Comparison of ENCODE assay signal across 16 cellular contexts in the genomic region with DNA sequence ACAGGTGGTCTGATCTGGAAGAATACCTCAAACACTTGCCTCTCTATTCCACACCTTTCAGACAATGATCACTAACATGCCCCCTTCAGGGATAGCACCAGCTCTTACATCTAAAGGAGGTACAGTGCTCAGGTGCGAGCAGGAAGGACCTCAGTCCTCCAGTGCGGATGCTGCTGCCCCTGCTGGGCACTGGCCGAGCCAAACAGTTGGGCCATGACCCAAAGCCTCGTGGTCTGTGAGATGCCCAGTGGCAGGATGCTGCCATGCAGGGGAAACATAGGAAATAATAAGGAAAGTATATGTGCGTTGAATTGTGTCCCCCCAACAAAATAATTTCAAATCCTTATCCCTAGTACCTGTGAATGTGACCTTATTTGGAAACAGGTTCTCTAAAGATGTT.
DNase-seq lines count a peak whose midpoint lies in the region; ATAC-seq, FAIRE-seq and TF ChIP-seq lines count a peak whose summit lies in the region.
"Had no signal": no experiment of that assay in that cellular context is flagged by ENCODE, and none has a peak within 500 bp of the region (broad histone marks: within the 10 kb centered on the region; RNA-seq: fewer than 3 reads in every experiment).

No MANE protein-coding gene starts in this region.

- no peak overlapping the region for H3K14ac ChIP-seq in mesenchymal stem cell (ENCODE audit: low read length in 2 of 2)

- no peak overlapping the region for H3K27ac ChIP-seq in right lobe of liver
- no peak overlapping the region for H3K27ac ChIP-seq in HepG2 (ENCODE audit: extremely low read length, insufficient read depth, low read length)
- H3K27ac ChIP-seq in spleen, result no peak overlapping the region
- H3K27ac ChIP-seq in mesenchymal stem cell (ENCODE audit: low read length, poor library complexity, severe bottlenecking), result no peak overlapping the region
- H3K27ac ChIP-seq: A549, C4-2B had no signal

- CTCF ChIA-PET in HepG2 (lab: Yijun Ruan, JAX; ENCODE audit: low intra/inter-chr PET ratio, low total read pairs), result no interaction called here

- TF ChIP-seq CTCF in right lobe of liver (IDR thresholded peaks at IDR 0.05), result no peak
- no peak for TF ChIP-seq CTCF in HepG2 (CRISPR knock-in tag; IDR thresholded peaks at IDR 0.05)
- TF ChIP-seq CTCF in spleen (IDR thresholded peaks at IDR 0.05 in 8 of 11, conservative IDR thresholded peaks at IDR 0.05 in 3 of 11), result no peak

- H2AFZ ChIP-seq in HepG2 (ENCODE audit: low read length), result no peak overlapping the region
- H2AFZ ChIP-seq in mesenchymal stem cell (ENCODE audit: low read depth, low read length), result no peak overlapping the region
- H2AFZ ChIP-seq: GM23338 had no signal

- H3K4me1 ChIP-seq in right lobe of liver (no peaks in the 10 kb centered on the region), HepG2 (ENCODE audit: insufficient read depth, low read length) (no peaks in the 10 kb centered on the region), spleen (peaks cover 0 to 8% (median under 1%) of the 10 kb centered on the region in 6 donors), mesenchymal stem cell (ENCODE audit: control insufficient read depth, insufficient read depth, low read depth, low read length) (no peaks in the 10 kb centered on the region)
- H3K4me1 ChIP-seq: A549, BE2C, Caco-2 had no signal

- peak in 2 of 3 donors; percentile 4 to 26 for DNase-seq in right lobe of liver
- no peak for DNase-seq in HepG2 (ENCODE audit: low spot score)
- DNase-seq in left lobe of liver (ENCODE audit: low spot score), result peak; percentile 18
- DNase-seq in spleen, result peak; percentile 39
- DNase-seq in mesenchymal stem cell, result no peak
- no peak for DNase-seq in NOMO-1 treated with dmso at 0.1 percent for 144 hours (lab: John Stamatoyannopoulos, UW; ENCODE audit: unreplicated experiment)
- DNase-seq: BE2C, DND-41, GDM1, H9 had no signal

- no peaks in the 10 kb centered on the region for H4K20me1 ChIP-seq in HepG2 (ENCODE audit: insufficient read depth, low read length)

- no peak for FAIRE-seq in HepG2 (lab: Jason Lieb, UNC)
- FAIRE-seq: A549, GM12892 had no signal

- no peak overlapping the region for H3K4me2 ChIP-seq in HepG2 (ENCODE audit: low read depth, low read length)
- no peak overlapping the region for H3K4me2 ChIP-seq in mesenchymal stem cell (ENCODE audit: low read length, poor library complexity, severe bottlenecking)
- H3K4me2 ChIP-seq: A549, GM23338 had no signal

- TF ChIP-seq POLR2A in right lobe of liver (IDR thresholded peaks at IDR 0.05) (no peak), HepG2 (IDR thresholded peaks at IDR 0.05; ENCODE audit: insufficient read depth in 1 of 2, low read depth in 2 of 2, low read length in 2 of 2) (no peak), spleen (IDR thresholded peaks at IDR 0.05) (no peak)

- H3K79me2 ChIP-seq in HepG2 (ENCODE audit: insufficient read depth, low read length), result no peaks in the 10 kb centered on the region

- in situ Hi-C loops in HepG2 (cut with HindIII; ENCODE audit: extremely low pct_ligation_motif_present, low pct_unique_long_range_greater_than_20kb), result no loop called here

- H4K91ac ChIP-seq in mesenchymal stem cell (ENCODE audit: low read length), result no peak overlapping the region

- H3K4me3 ChIP-seq in right lobe of liver (no peak overlapping the region), HepG2 (replicated peaks in 1 of 3; ENCODE audit: insufficient read depth in 1 of 3, low read depth in 2 of 3, low read length in 3 of 3) (no peak overlapping the region), spleen (no peak overlapping the region), mesenchymal stem cell (ENCODE audit: insufficient read depth in 1 of 2, low read depth in 1 of 2, low read length in 2 of 2) (no peak overlapping the region)
- H3K4me3 ChIP-seq: A549, GM23338 had no signal

- intact Hi-C loops in right lobe of liver (cut with DNase I), result no loop called here
- intact Hi-C loops in HepG2 (cut with micrococcal nuclease; ENCODE audit: unreplicated experiment), result no loop called here
- intact Hi-C loops in spleen (cut with DNase I; ENCODE audit: low total_unique reads), result no loop called here

- no peak overlapping the region for H3K4ac ChIP-seq in mesenchymal stem cell (ENCODE audit: low read depth in 1 of 2, low read length in 2 of 2)

- no peak overlapping the region for H3K18ac ChIP-seq in mesenchymal stem cell (ENCODE audit: low read depth in 1 of 2, low read length in 2 of 2)

- no peaks in the 10 kb centered on the region for H3K36me3 ChIP-seq in right lobe of liver
- no peaks in the 10 kb centered on the region for H3K36me3 ChIP-seq in HepG2 (replicated peaks in 1 of 2; ENCODE audit: control insufficient read depth in 1 of 2, insufficient read depth in 2 of 2, low read length in 2 of 2)
- H3K36me3 ChIP-seq in spleen, result no peaks in the 10 kb centered on the region
- H3K36me3 ChIP-seq in mesenchymal stem cell (ENCODE audit: control insufficient read depth in 1 of 2, insufficient read depth in 2 of 2, low read depth in 1 of 2, low read length in 2 of 2), result no peaks in the 10 kb centered on the region
- H3K36me3 ChIP-seq: BE2C had no signal

- H2BK15ac ChIP-seq in mesenchymal stem cell (ENCODE audit: low read depth, poor library complexity, severe bottlenecking), result no peak overlapping the region

- H3K79me1 ChIP-seq in mesenchymal stem cell (replicated peaks; ENCODE audit: low read length, poor library complexity, severe bottlenecking), result no peaks in the 10 kb centered on the region

- TF ChIP-seq EP300 in HepG2 (IDR thresholded peaks at IDR 0.05; ENCODE audit: low read depth in 2 of 2, low read length in 2 of 2) (no peak), HepG2 (CRISPR knock-in tag; IDR thresholded peaks at IDR 0.05; ENCODE audit: borderline replicate concordance) (no peak)

- no TSS peak for BruUV-seq in HepG2 (replicated peaks; lab: Mats Ljungman, UMichigan)

- H2BK12ac ChIP-seq in mesenchymal stem cell (ENCODE audit: low read length in 2 of 2), result no peak overlapping the region

- WGBS in right lobe of liver (ENCODE audit: insufficient coverage, low coverage, low lambda C conversion rate, missing lambda C conversion rate), result 47% methylated on average over 5 of the region's 5 CpGs
- WGBS in HepG2 (ENCODE audit: low lambda C conversion rate), result 0% methylated on average over 5 of the region's 5 CpGs
- 80 to 91% (median 88%) methylated on average over 5 of the region's 5 CpGs for WGBS in spleen, 5 donors
- WGBS in mesenchymal stem cell, result 74% methylated on average over 3 of the region's 5 CpGs

- no peak overlapping the region for H4K8ac ChIP-seq in mesenchymal stem cell (ENCODE audit: low read length)

- H3K9ac ChIP-seq in HepG2 (ENCODE audit: insufficient read depth, low read depth, low read length), result no peak overlapping the region
- no peak overlapping the region for H3K9ac ChIP-seq in mesenchymal stem cell (ENCODE audit: low read length)

- H2BK120ac ChIP-seq in mesenchymal stem cell (ENCODE audit: low read depth, low read length), result no peak overlapping the region

- H2BK5ac ChIP-seq in mesenchymal stem cell (ENCODE audit: low read depth, low read length, poor library complexity, severe bottlenecking), result no peak overlapping the region

- H3K9me3 ChIP-seq in right lobe of liver, result no peaks in the 10 kb centered on the region
- no peaks in the 10 kb centered on the region for H3K9me3 ChIP-seq in HepG2 (ENCODE audit: low read length)
- H3K9me3 ChIP-seq in spleen, result peaks cover 0 to 25% (median 11%) of the 10 kb centered on the region in 8 donors
- H3K9me3 ChIP-seq in mesenchymal stem cell (ENCODE audit: control insufficient read depth, low read length), result no peaks in the 10 kb centered on the region
- H3K9me3 ChIP-seq: BE2C, Caco-2 had no signal

- no peak overlapping the region for H3K23ac ChIP-seq in mesenchymal stem cell (ENCODE audit: low read length in 2 of 2)

- no peak for TF ChIP-seq RAD21 in HepG2 (CRISPR knock-in tag; IDR thresholded peaks at IDR 0.05)

- no peaks in the 10 kb centered on the region for H3K27me3 ChIP-seq in right lobe of liver
- peaks cover 21 to 54% of the 10 kb centered on the region in 2 experiments; a peak in 4 of 5 replicates for H3K27me3 ChIP-seq in HepG2 (ENCODE audit: control insufficient read depth in 1 of 2, insufficient read depth in 2 of 2, low read length in 2 of 2)
- H3K27me3 ChIP-seq in spleen (replicated peaks in 1 of 7), result peaks cover 0 to 31% (median 0%) of the 10 kb centered on the region in 7 donors
- peaks cover 0 to 26% of the 10 kb centered on the region in 2 experiments for H3K27me3 ChIP-seq in mesenchymal stem cell (ENCODE audit: control insufficient read depth in 1 of 2, insufficient read depth in 1 of 2, low read length in 2 of 2)

- ATAC-seq in right lobe of liver (no peak), HepG2 (no peak), left lobe of liver (no peak), HG03439 (IDR thresholded peaks at IDR 0.05; ENCODE audit: unreplicated experiment) (no peak)
- ATAC-seq: GM23338 had no signal

- H2AK5ac ChIP-seq in mesenchymal stem cell (ENCODE audit: low read length, severe bottlenecking), result no peak overlapping the region

- POLR2A ChIA-PET in HepG2 (lab: Yijun Ruan, JAX), result no interaction called here

TF ChIP-seq in HepG2, 621 proteins besides CTCF, POLR2A, EP300 and RAD21 (continues in another document):
- TF ChIP-seq ZNF382 (CRISPR knock-in tag; IDR thresholded peaks at IDR 0.05; ENCODE audit: borderline replicate concordance), result no peak
- TF ChIP-seq MXD4 (CRISPR knock-in tag; IDR thresholded peaks at IDR 0.05), result no peak
- no peak for TF ChIP-seq ZNF383 (CRISPR knock-in tag; IDR thresholded peaks at IDR 0.05; ENCODE audit: borderline replicate concordance)
- TF ChIP-seq FOXJ3 (CRISPR knock-in tag; IDR thresholded peaks at IDR 0.05; ENCODE audit: borderline replicate concordance), result no peak
- no peak for TF ChIP-seq KLF12 (CRISPR knock-in tag; IDR thresholded peaks at IDR 0.05; ENCODE audit: borderline replicate concordance)
- no peak for TF ChIP-seq ARNTL (CRISPR knock-in tag; IDR thresholded peaks at IDR 0.05)
- TF ChIP-seq ZFYVE20 (CRISPR knock-in tag; IDR thresholded peaks at IDR 0.05; ENCODE audit: borderline replicate concordance, low read depth), result no peak
- TF ChIP-seq ZNF124 (CRISPR knock-in tag; IDR thresholded peaks at IDR 0.05), result no peak
- TF ChIP-seq GTF2F1 (IDR thresholded peaks at IDR 0.05; ENCODE audit: low read length), result no peak
- TF ChIP-seq POLR2G (IDR thresholded peaks at IDR 0.05; ENCODE audit: low read depth, low read length), result no peak
- TF ChIP-seq, protein P1, sequence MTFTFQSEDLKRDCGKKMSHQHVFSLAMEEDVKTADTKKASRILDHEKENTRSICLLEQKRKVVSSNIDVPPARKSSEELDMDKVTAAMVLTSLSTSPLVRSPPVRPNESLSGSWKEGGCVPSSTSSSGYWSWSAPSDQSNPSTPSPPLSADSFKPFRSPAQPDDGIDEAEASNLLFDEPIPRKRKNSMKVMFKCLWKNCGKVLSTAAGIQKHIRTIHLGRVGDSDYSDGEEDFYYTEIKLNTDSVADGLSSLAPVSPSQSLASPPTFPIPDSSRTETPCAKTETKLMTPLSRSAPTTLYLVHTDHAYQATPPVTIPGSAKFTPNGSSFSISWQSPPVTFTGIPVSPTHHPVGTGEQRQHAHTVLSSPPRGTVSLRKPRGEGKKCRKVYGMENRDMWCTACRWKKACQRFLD (CRISPR knock-in tag; IDR thresholded peaks at IDR 0.05; ENCODE audit: borderline replicate concordance), result no peak
- no peak for TF ChIP-seq KLF16 (CRISPR knock-in tag; IDR thresholded peaks at IDR 0.05)

Comparison
In these comparisons a context has a peak if more than half of its experiments do, and no peak if none do; other contexts are left out.
1. DNase-seq: peak in right lobe of liver (2 of 3), left lobe of liver (single experiment) and spleen (single experiment); none in HepG2 (single experiment), mesenchymal stem cell (single experiment) and NOMO-1 treated with dmso at 0.1 percent for 144 hours (single experiment).